In genomic region chr11:65711785-65712632, GRCh38 we compare ENCODE assay signal across 8 cellular contexts. TPM values are rescaled to one million over a fixed set of nuclear protein-coding genes. Genes with fewer than 3 reads are reported as not detected.
DNase-seq lines count a peak whose midpoint lies in the region; ATAC-seq and TF ChIP-seq lines count a peak whose summit lies in the region.

TSS of gene KAT5 (plus strand) at chr11:65712252. CDS start at chr11:65712268, 16 bp downstream.

- peak; percentile 29 for TF ChIP-seq EP300 in ovary (IDR thresholded peaks at IDR 0.05)

- no peaks in the 10 kb centered on the region for H3K27me3 ChIP-seq in ovary
- H3K27me3 ChIP-seq in thyroid gland: no peaks in the 10 kb centered on the region

- H3K4me3 ChIP-seq in ovary: peak within 1 kb of the TSS; percentile 55
- H3K4me3 ChIP-seq in thyroid gland (replicated peaks in 1 of 3): peak within 1 kb of the TSS; percentile 36 to 81 (median 65)

- H3K4me3 Mint-ChIP-seq in activated naive CD8-positive, alpha-beta T cell treated with anti-CD3 and anti-CD28 coated beads for 36 hours: peak within 1 kb of the TSS; percentile 95

- ATAC-seq in HG02623 (IDR thresholded peaks at IDR 0.05; ENCODE audit: unreplicated experiment) (peak; percentile 72), Right ventricle myocardium inferior (peak; percentile 92)

- H3K27ac ChIP-seq in ovary (peak within 1 kb of the TSS; percentile 98 to 99), thyroid gland (peak within 1 kb of the TSS; percentile 97 to 100 (median 99))

- peak within 1 kb of the TSS; percentile 98 for H3K27ac Mint-ChIP-seq in activated naive CD8-positive, alpha-beta T cell treated with anti-CD3 and anti-CD28 coated beads for 36 hours

- H3K36me3 Mint-ChIP-seq in activated naive CD8-positive, alpha-beta T cell treated with anti-CD3 and anti-CD28 coated beads for 36 hours: peaks cover 26% of the 10 kb centered on the region

- peaks cover 24% of the 10 kb centered on the region for H3K4me1 Mint-ChIP-seq in activated naive CD8-positive, alpha-beta T cell treated with anti-CD3 and anti-CD28 coated beads for 36 hours

- H3K36me3 ChIP-seq in ovary (no peaks in the 10 kb centered on the region), thyroid gland (peaks cover 36 to 41% of the 10 kb centered on the region in 2 donors)

- TF ChIP-seq CTCF in GM12801 (IDR thresholded peaks at IDR 0.05; ENCODE audit: extremely low read depth, insufficient read length): peak; percentile 68
- TF ChIP-seq CTCF in ovary (IDR thresholded peaks at IDR 0.05): peak; percentile 95 to 100 (median 100)
- peak; percentile 95 to 100 (median 98) for TF ChIP-seq CTCF in thyroid gland (IDR thresholded peaks at IDR 0.05)

- H3K27me3 Mint-ChIP-seq in activated naive CD8-positive, alpha-beta T cell treated with anti-CD3 and anti-CD28 coated beads for 36 hours: no peaks in the 10 kb centered on the region

- no peaks in the 10 kb centered on the region for H3K9me3 Mint-ChIP-seq in activated naive CD8-positive, alpha-beta T cell treated with anti-CD3 and anti-CD28 coated beads for 36 hours

- H3K4me1 ChIP-seq in ovary (ENCODE audit: insufficient read depth): peaks cover 5% of the 10 kb centered on the region
- H3K4me1 ChIP-seq in thyroid gland: peaks cover 6 to 9% of the 10 kb centered on the region in 2 donors

- H3K9me3 ChIP-seq in ovary (no peaks in the 10 kb centered on the region), thyroid gland (no peaks in the 10 kb centered on the region)

- TF ChIP-seq POLR2A in ovary (IDR thresholded peaks at IDR 0.05): peak; percentile 89
- TF ChIP-seq POLR2A in thyroid gland (IDR thresholded peaks at IDR 0.05): peak; percentile 68 to 89

- DNase-seq in NCI-H1105 (lab: John Stamatoyannopoulos, UW) (peak; percentile 99), SKM-1 treated with dmso at 0.1 percent for 144 hours (lab: John Stamatoyannopoulos, UW; ENCODE audit: unreplicated experiment) (peak; percentile 96), Right ventricle myocardium inferior (ENCODE audit: missing footprints) (peak; percentile 99), ovary (peak; percentile 98 to 99 (median 98)), thyroid gland (peak; percentile 99)
- DNase-seq in activated naive CD8-positive, alpha-beta T cell treated with anti-CD3 and anti-CD28 coated beads for 36 hours: peak; percentile 98

- 0 to 1% (median 1%) methylated on average over 51 to 65 of the region's 65 CpGs for WGBS in ovary, 3 donors
- WGBS in thyroid gland, 2 donors: 1 to 2% methylated on average over 37 to 51 of the region's 65 CpGs

- intact Hi-C loops in Right ventricle myocardium inferior (cut with DNase I): loop anchor here (2.0 to 5.0 kb wide), 5 partner anchors 50 to 277 kb away; partner anchors contain the start of genes AP5B1, CFL1 and RELA
- intact Hi-C loops in ovary (cut with DNase I): loop anchor here in 2 of 4 donors (2.0 to 10.0 kb wide), 3 partner anchors 103 to 273 kb away; no protein-coding TSS in a partner anchor
- intact Hi-C loops in thyroid gland (cut with DNase I): loop anchor here (5.0 to 10.0 kb wide), 2 partner anchors 70 to 273 kb away; partner anchors contain the start of gene AP5B1

RNA-seq across cellular contexts. Expression of gene KAT5, which starts in this region (rescaled TPM):
- total RNA-seq in activated naive CD8-positive, alpha-beta T cell treated with anti-CD3 and anti-CD28 coated beads for 36 hours: 10 to 100 TPM; 65.0 to 65.4 TPM
- total RNA-seq in Right ventricle myocardium inferior (44.6 TPM), ovary (100 to 1,000 TPM in 1 of 7 donors, 10 to 100 TPM in 6; 64.5 to 110 (median 78.2) TPM), thyroid gland (100 to 1,000 TPM in 1 of 4 donors, 10 to 100 TPM in 3; 78.5 to 114 (median 81.1) TPM)
- polyA plus RNA-seq in ovary: 10 to 100 TPM; 56.1 to 67.0 TPM

Comparison
In these comparisons a context has a peak if more than half of its experiments do, and no peak if none do; other contexts are left out.
1. Peak in every context shown above with its lines: DNase-seq, ATAC-seq, H3K4me3 ChIP-seq and H3K27ac ChIP-seq.